ENCODE assay signal across 8 cellular contexts in genomic region chr22:26589845-26590524, GRCh38. TPM values are rescaled to one million over a fixed set of nuclear protein-coding genes. Genes with fewer than 3 reads are reported as not detected.
DNase-seq lines count a peak whose midpoint lies in the region; ATAC-seq and FAIRE-seq lines count a peak whose summit lies in the region.

TPST2 (minus strand) TSS chr22:26590132; CDS start chr22:26541630, 48,502 bp downstream.

- H3K4me3 ChIP-seq in right cardiac atrium (ENCODE audit: low read length), result peak within 1 kb of the TSS; percentile 100

- peak within 1 kb of the TSS; percentile 77 for H3K27ac ChIP-seq in angular gyrus (ENCODE audit: low read depth, low read length)
- peak within 1 kb of the TSS; percentile 92 for H3K27ac ChIP-seq in right cardiac atrium (ENCODE audit: low read length)

- peak; percentile 68 for ATAC-seq in GM21737 (IDR thresholded peaks at IDR 0.05; ENCODE audit: unreplicated experiment)
- peak; percentile 93 to 95 for ATAC-seq in right cardiac atrium

- intact Hi-C loops in right cardiac atrium (cut with DNase I), result loop anchor here in 3 of 4 donors (5.0 to 10.0 kb wide), 3 partner anchors 65 to 88 kb away; partner anchors contain the start of gene TFIP11 (in 1 of the 3)

- no peaks in the 10 kb centered on the region for H3K9me3 ChIP-seq in right cardiac atrium (ENCODE audit: control insufficient read depth, low read length)

- peak; percentile 100 for FAIRE-seq in urothelium cell line (lab: Jason Lieb, UNC)

- WGBS in right cardiac atrium, result under 1% methylated on average over 69 of the region's 69 CpGs

- DNase-seq in EL (peak; percentile 78), LHCN-M2 (ENCODE audit: low read depth) (peak; percentile 69), T-helper 2 cell (peak; percentile 63 to 77 (median 71)), right cardiac atrium (peak; percentile 80 to 93 (median 92)), putamen (ENCODE audit: low spot score) (peak; percentile 74), urothelium cell line (ENCODE audit: low spot score) (peak; percentile 98)

- H3K27me3 ChIP-seq in right cardiac atrium (ENCODE audit: control insufficient read depth, insufficient read depth), result no peaks in the 10 kb centered on the region

- H3K4me1 ChIP-seq in right cardiac atrium (ENCODE audit: control insufficient read depth, insufficient read depth, low read length), result peaks cover 8% of the 10 kb centered on the region

RNA-seq across cellular contexts. Expression of gene TPST2, which starts in this region (rescaled TPM):
- total RNA-seq in LHCN-M2 (2014; rRNA removed), result 20.1 and 30.0 TPM in 2 replicates
- 38.0 TPM for polyA plus RNA-seq in LHCN-M2 (2012)
- total RNA-seq in right cardiac atrium, result 10 to 100 TPM; 30.5 to 55.2 (median 36.9) TPM
- 27.6 TPM for polyA plus RNA-seq in right cardiac atrium

Comparison
In these comparisons a context has a peak if more than half of its experiments do, and no peak if none do; other contexts are left out.
1. Peak in every context shown above with its lines: DNase-seq, ATAC-seq, H3K4me3 ChIP-seq and H3K27ac ChIP-seq.